24 cellular contexts compared by ENCODE assay signal in genomic region chr1:25120286-25120685, GRCh38.
A peak's percentile ranks its signal among the peaks of the same experiment; 100 is the strongest.
DNase-seq lines count a peak whose midpoint lies in the region; ATAC-seq and TF ChIP-seq lines count a peak whose summit lies in the region.
"Had no signal": no experiment of that assay in that cellular context is flagged by ENCODE, and none has a peak within 500 bp of the region (broad histone marks: within the 10 kb centered on the region; RNA-seq: fewer than 3 reads in every experiment).

No MANE protein-coding gene starts in this region.

- H3K79me1 ChIP-seq in IMR-90 (ENCODE audit: low read depth in 1 of 2, low read length in 2 of 2) = no peaks in the 10 kb centered on the region
- H3K79me1 ChIP-seq in H9 (ENCODE audit: insufficient read depth, low read depth, low read length, poor library complexity, severe bottlenecking) = no peaks in the 10 kb centered on the region

- H2BK20ac ChIP-seq in IMR-90 (ENCODE audit: low read depth, low read length) = no peak overlapping the region
- no peak overlapping the region for H2BK20ac ChIP-seq in H9 (ENCODE audit: low read depth, low read length, poor library complexity, severe bottlenecking)

- no peaks in the 10 kb centered on the region for H3K36me3 ChIP-seq in IMR-90 (ENCODE audit: control insufficient read depth, insufficient read depth, low read length)
- H3K36me3 ChIP-seq: gastrocnemius medialis had no signal

- H3K4me2 ChIP-seq in IMR-90 (ENCODE audit: low read depth, low read length) (no peak overlapping the region), H9 (ENCODE audit: insufficient read depth, insufficient read length, low read length) (no peak overlapping the region)

- no peak for TF ChIP-seq RAD21 in IMR-90 (IDR thresholded peaks at IDR 0.05; ENCODE audit: low read length)

- H2BK5ac ChIP-seq in IMR-90 (ENCODE audit: low read depth, low read length, poor library complexity, severe bottlenecking) = no peak overlapping the region
- no peak overlapping the region for H2BK5ac ChIP-seq in H9 (ENCODE audit: insufficient read length, low read length)

- DNase-seq in activated CD4-positive, alpha-beta memory T cell treated with anti-CD3 and anti-CD28 coated beads for 36 hours = peak; percentile 36
- DNase-seq in activated CD4-positive, alpha-beta memory T cell treated with anti-CD3 and anti-CD28 coated beads, Interleukin-2, amount 10 ng/mL, durations not matched to agents 7 days and 5 days = no peak
- DNase-seq in IMR-90 (no peak), cardiac septum (ENCODE audit: low spot score) (no peak), H9 (no peak), cerebellar nuclear complex (lab: John Stamatoyannopoulos, UW) (no peak)
- peak; percentile 32 for DNase-seq in stimulated activated naive CD8-positive, alpha-beta T cell treated with anti-CD3 and anti-CD28 coated beads, Interleukin-15, Interleukin-2, amounts not matched to agents 100 U/mL and 50 U/mL, for 24 hours
- DNase-seq: ACHN; activated CD4-positive, CD25-positive, alpha-beta regulatory T cell treated with anti-CD3 and anti-CD28 coated beads, Interleukin-2, amount 50 U/mL, for 72 hours; activated CD8-positive, alpha-beta memory T cell treated with anti-CD3 and anti-CD28 coated beads, Interleukin-2, amount 50 U/mL, for 4 hours; activated naive CD4-positive, alpha-beta T cell treated with Interleukin-2 at 50 U/mL for 16 hours; CD4-positive, CD25-positive, alpha-beta regulatory T cell; DMS 273 treated with DMSO at 0.1 percent for 48 hours; effector CD4-positive, alpha-beta T cell; erythroblast; gastrocnemius medialis; GM23248; kidney; MV-4-11; NCI-H1694 treated with DMSO at 0.1 percent for 48 hours; NCI-H774; Right ventricle myocardium superior had no signal

- no peak for TF ChIP-seq POLR2A in IMR-90 (IDR thresholded peaks at IDR 0.05; ENCODE audit: low read depth, low read length)

- no peak overlapping the region for H2BK15ac ChIP-seq in IMR-90 (ENCODE audit: low read depth, low read length)
- no peak overlapping the region for H2BK15ac ChIP-seq in H9 (ENCODE audit: low read depth, low read length)

- H3K9me3 ChIP-seq in IMR-90 (ENCODE audit: control insufficient read depth, insufficient read depth, low read length) = peaks cover 7% of the 10 kb centered on the region
- H3K9me3 ChIP-seq in H9 (ENCODE audit: control insufficient read depth, low read depth, low read length) = no peaks in the 10 kb centered on the region
- H3K9me3 ChIP-seq: gastrocnemius medialis had no signal

- H2BK12ac ChIP-seq in H9 (ENCODE audit: insufficient read length, low read depth, low read length) = no peak overlapping the region

- H2AK9ac ChIP-seq in IMR-90 (replicated peaks; ENCODE audit: low read depth, low read length, poor library complexity) = no peak overlapping the region

- CTCF ChIA-PET in activated CD4-positive, alpha-beta memory T cell treated with anti-CD3 and anti-CD28 coated beads for 36 hours (lab: Charles Lee) = interaction anchor here (0.5 to 1.0 kb wide), 3 partner anchors 12 to 83 kb away, joined by 3 read pairs; no protein-coding TSS in a partner anchor
- CTCF ChIA-PET in activated CD4-positive, alpha-beta memory T cell treated with anti-CD3 and anti-CD28 coated beads, Interleukin-2, amount 10 ng/mL, durations not matched to agents 7 days and 5 days (lab: Charles Lee) = no interaction called here
- CTCF ChIA-PET in IMR-90 (lab: Yijun Ruan, JAX) = no interaction called here

- H2AFZ ChIP-seq in IMR-90 (replicated peaks; ENCODE audit: low read length, poor library complexity) (peak overlapping the region; percentile 41), H9 (ENCODE audit: low read length) (no peak overlapping the region)
- H2AFZ ChIP-seq: GM23248 had no signal

- no peaks in the 10 kb centered on the region for H3K9me3 Mint-ChIP-seq in activated CD4-positive, alpha-beta memory T cell treated with anti-CD3 and anti-CD28 coated beads for 36 hours
- H3K9me3 Mint-ChIP-seq in activated CD4-positive, alpha-beta memory T cell treated with anti-CD3 and anti-CD28 coated beads, Interleukin-2, amount 10 ng/mL, durations not matched to agents 7 days and 5 days = peaks cover 6% of the 10 kb centered on the region
- no peaks in the 10 kb centered on the region for H3K9me3 Mint-ChIP-seq in activated naive CD8-positive, alpha-beta T cell (ENCODE audit: low read depth)
- H3K9me3 Mint-ChIP-seq in H9 = no peaks in the 10 kb centered on the region

- no peaks in the 10 kb centered on the region for H3K79me2 ChIP-seq in H9 (ENCODE audit: insufficient read depth, low read length)

- no peaks in the 10 kb centered on the region for H3K27me3 Mint-ChIP-seq in activated CD4-positive, alpha-beta memory T cell treated with anti-CD3 and anti-CD28 coated beads for 36 hours
- H3K27me3 Mint-ChIP-seq in activated CD4-positive, alpha-beta memory T cell treated with anti-CD3 and anti-CD28 coated beads, Interleukin-2, amount 10 ng/mL, durations not matched to agents 7 days and 5 days = peaks cover 4% of the 10 kb centered on the region
- no peaks in the 10 kb centered on the region for H3K27me3 Mint-ChIP-seq in activated naive CD8-positive, alpha-beta T cell
- peaks cover 2% of the 10 kb centered on the region for H3K27me3 Mint-ChIP-seq in H9 (ENCODE audit: low read depth)

- H3K4me3 Mint-ChIP-seq in activated CD4-positive, alpha-beta memory T cell treated with anti-CD3 and anti-CD28 coated beads for 36 hours = no peak overlapping the region
- no peak overlapping the region for H3K4me3 Mint-ChIP-seq in activated CD4-positive, alpha-beta memory T cell treated with anti-CD3 and anti-CD28 coated beads, Interleukin-2, amount 10 ng/mL, durations not matched to agents 7 days and 5 days
- H3K4me3 Mint-ChIP-seq in activated naive CD8-positive, alpha-beta T cell = peak overlapping the region; percentile 3
- no peak overlapping the region for H3K4me3 Mint-ChIP-seq in H9
- H3K4me3 Mint-ChIP-seq: CD4-positive, CD25-positive, alpha-beta regulatory T cell had no signal

- H3K4ac ChIP-seq in IMR-90 (ENCODE audit: low read depth, low read length) = no peak overlapping the region
- H3K4ac ChIP-seq in H9 (ENCODE audit: low read depth, low read length) = no peak overlapping the region

- peaks cover 34% of the 10 kb centered on the region for H3K27me3 ChIP-seq in IMR-90 (ENCODE audit: control insufficient read depth, insufficient read depth, low read length)
- no peaks in the 10 kb centered on the region for H3K27me3 ChIP-seq in H9 (ENCODE audit: insufficient read depth, low read length)

- intact Hi-C loops in activated CD4-positive, alpha-beta memory T cell treated with anti-CD3 and anti-CD28 coated beads for 36 hours (cut with micrococcal nuclease) = no loop called here
- intact Hi-C loops in IMR-90 (cut with micrococcal nuclease) (no loop called here), cardiac septum (cut with DNase I) (no loop called here)

- H4K20me1 ChIP-seq in IMR-90 (ENCODE audit: insufficient read depth, low read length) = no peaks in the 10 kb centered on the region
- no peaks in the 10 kb centered on the region for H4K20me1 ChIP-seq in H9 (ENCODE audit: control insufficient read depth, insufficient read depth, insufficient read length)

- no peak overlapping the region for H3T11ph ChIP-seq in H9 (ENCODE audit: low read length)

- no peak overlapping the region for H3K23ac ChIP-seq in IMR-90 (ENCODE audit: low read depth, low read length)
- H3K23ac ChIP-seq in H9 (ENCODE audit: insufficient read length, low read depth, low read length) = no peak overlapping the region

- H4K8ac ChIP-seq in IMR-90 (ENCODE audit: low read depth in 2 of 2, low read length in 2 of 2) = no peak overlapping the region
- H4K8ac ChIP-seq in H9 (replicated peaks; ENCODE audit: insufficient read length, low read depth, low read length) = no peak overlapping the region

- H2AK5ac ChIP-seq in IMR-90 (ENCODE audit: low read depth, low read length) (no peak overlapping the region), H9 (ENCODE audit: insufficient read length, low read length) (no peak overlapping the region)

- H3K18ac ChIP-seq in IMR-90 (ENCODE audit: low read depth, low read length) (no peak overlapping the region), H9 (ENCODE audit: insufficient read length, low read depth, low read length) (no peak overlapping the region)

- H3K4me1 Mint-ChIP-seq in activated CD4-positive, alpha-beta memory T cell treated with anti-CD3 and anti-CD28 coated beads for 36 hours (ENCODE audit: low read depth) = peaks cover 32% of the 10 kb centered on the region
- peaks cover 23% of the 10 kb centered on the region for H3K4me1 Mint-ChIP-seq in activated CD4-positive, alpha-beta memory T cell treated with anti-CD3 and anti-CD28 coated beads, Interleukin-2, amount 10 ng/mL, durations not matched to agents 7 days and 5 days
- H3K4me1 Mint-ChIP-seq in activated naive CD8-positive, alpha-beta T cell (ENCODE audit: low read depth) = peaks cover 36% of the 10 kb centered on the region
- no peaks in the 10 kb centered on the region for H3K4me1 Mint-ChIP-seq in H9

- BruUV-seq in IMR-90 (replicated peaks; lab: Mats Ljungman, UMichigan) = no TSS peak

- POLR2A ChIA-PET in activated CD4-positive, alpha-beta memory T cell treated with anti-CD3 and anti-CD28 coated beads for 36 hours (lab: Charles Lee) = no interaction called here
- POLR2A ChIA-PET in activated CD4-positive, alpha-beta memory T cell treated with anti-CD3 and anti-CD28 coated beads, Interleukin-2, amount 10 ng/mL, durations not matched to agents 7 days and 5 days (lab: Charles Lee) = interaction anchor here (1.0 kb wide), 1 partner anchor 9 kb away, joined by 3 read pairs; no protein-coding TSS in a partner anchor
- POLR2A ChIA-PET in IMR-90 (lab: Charles Lee; ENCODE audit: unreplicated experiment) = no interaction called here

- H3K4me1 ChIP-seq in IMR-90 (ENCODE audit: control insufficient read depth, insufficient read depth, low read length) (no peaks in the 10 kb centered on the region), H9 (ENCODE audit: insufficient read depth, low read length) (no peaks in the 10 kb centered on the region)
- H3K4me1 ChIP-seq: gastrocnemius medialis had no signal

- no CpG with 5 or more reads among the region's 8 CpGs for WGBS in IMR-90 (ENCODE audit: extremely low coverage in 2 of 2, insufficient read length in 1 of 2), 2 experiments
- WGBS in H9 (ENCODE audit: extremely low coverage, insufficient read length, low lambda C conversion rate) = no CpG with 5 or more reads among the region's 8 CpGs

- no peak overlapping the region for H3K4me3 ChIP-seq in IMR-90 (ENCODE audit: insufficient read depth, low read depth, low read length)
- H3K4me3 ChIP-seq: gastrocnemius medialis, GM23248, K562 had no signal

- in situ Hi-C loops in IMR-90 (cut with MboI; ENCODE audit: low sequenced_read_pairs) = no loop called here

- H3K56ac ChIP-seq in IMR-90 (ENCODE audit: extremely low read depth, insufficient read depth, low read length) = no peak overlapping the region
- no peak overlapping the region for H3K56ac ChIP-seq in H9 (ENCODE audit: insufficient read length, low read depth, low read length)

- H4K5ac ChIP-seq in IMR-90 (ENCODE audit: low read depth, low read length) (no peak overlapping the region), H9 (ENCODE audit: insufficient read length, low read depth, low read length) (no peak overlapping the region)

- H3K9ac ChIP-seq in IMR-90 (ENCODE audit: low read depth, low read length) = no peak overlapping the region
- no peak overlapping the region for H3K9ac ChIP-seq in H9 (ENCODE audit: extremely low read depth, insufficient read length, low read length)
- H3K9ac ChIP-seq: GM23248 had no signal

- H3K23me2 ChIP-seq in H9 (ENCODE audit: insufficient read length, low read depth, low read length, poor library complexity, severe bottlenecking) = no peaks in the 10 kb centered on the region

- TF ChIP-seq CTCF in IMR-90 (conservative IDR thresholded peaks at IDR 0.05; ENCODE audit: low read depth, low read length) (no peak), H9 (conservative IDR thresholded peaks at IDR 0.05) (no peak)

- no peak overlapping the region for H3K27ac ChIP-seq in IMR-90 (ENCODE audit: insufficient read depth, low read length)
- H3K27ac ChIP-seq in H9 (ENCODE audit: insufficient read length, low read depth, low read length) = no peak overlapping the region
- H3K27ac ChIP-seq: gastrocnemius medialis, GM23248 had no signal

- H4K91ac ChIP-seq in IMR-90 (ENCODE audit: insufficient read depth, low read depth, low read length) (no peak overlapping the region), H9 (ENCODE audit: insufficient read length, low read depth, low read length) (no peak overlapping the region)

- H3K9me1 ChIP-seq in IMR-90 (ENCODE audit: insufficient read depth, low read length) = no peaks in the 10 kb centered on the region

- H3K36me3 Mint-ChIP-seq in activated CD4-positive, alpha-beta memory T cell treated with anti-CD3 and anti-CD28 coated beads for 36 hours = no peaks in the 10 kb centered on the region
- no peaks in the 10 kb centered on the region for H3K36me3 Mint-ChIP-seq in activated CD4-positive, alpha-beta memory T cell treated with anti-CD3 and anti-CD28 coated beads, Interleukin-2, amount 10 ng/mL, durations not matched to agents 7 days and 5 days (ENCODE audit: low read depth)
- no peaks in the 10 kb centered on the region for H3K36me3 Mint-ChIP-seq in activated naive CD8-positive, alpha-beta T cell
- H3K36me3 Mint-ChIP-seq in H9 (ENCODE audit: insufficient read depth in 1 of 3, low read depth in 3 of 3) = no peaks in the 10 kb centered on the region
- H3K36me3 Mint-ChIP-seq: CD4-positive, CD25-positive, alpha-beta regulatory T cell had no signal

- H3K14ac ChIP-seq in IMR-90 (replicated peaks; ENCODE audit: low read depth, low read length) (no peak overlapping the region), H9 (ENCODE audit: insufficient read depth, low read length) (no peak overlapping the region)

- dilution Hi-C loops in IMR-90 (cut with HindIII; ENCODE audit: low sequenced_read_pairs, unreplicated experiment) = no loop called here

- H3K27ac Mint-ChIP-seq in activated CD4-positive, alpha-beta memory T cell treated with anti-CD3 and anti-CD28 coated beads for 36 hours = no peak overlapping the region
- H3K27ac Mint-ChIP-seq in activated CD4-positive, alpha-beta memory T cell treated with anti-CD3 and anti-CD28 coated beads, Interleukin-2, amount 10 ng/mL, durations not matched to agents 7 days and 5 days = no peak overlapping the region
- H3K27ac Mint-ChIP-seq in activated naive CD8-positive, alpha-beta T cell = no peak overlapping the region
- H3K27ac Mint-ChIP-seq in H9 = peak overlapping the region in 1 of 3 experiments; percentile 40; a peak in 1 of 7 replicates
- H3K27ac Mint-ChIP-seq: CD4-positive, CD25-positive, alpha-beta regulatory T cell had no signal

- no peak for ATAC-seq in IMR-90 (ENCODE audit: low read depth)
- ATAC-seq in stimulated activated naive CD8-positive, alpha-beta T cell treated with anti-CD3 and anti-CD28 coated beads, Interleukin-15, Interleukin-2, amounts not matched to agents 100 U/mL and 50 U/mL, for 24 hours = no peak
- ATAC-seq: gastrocnemius medialis, K562 had no signal

- H2BK120ac ChIP-seq in IMR-90 (ENCODE audit: low read depth, low read length) (no peak overlapping the region), H9 (ENCODE audit: low read depth, low read length, poor library complexity, severe bottlenecking) (no peak overlapping the region)

Comparison
In these comparisons a context has a peak if more than half of its experiments do, and no peak if none do; other contexts are left out.
1. DNase-seq: peak in activated CD4-positive, alpha-beta memory T cell treated with anti-CD3 and anti-CD28 coated beads for 36 hours (single experiment) and stimulated activated naive CD8-positive, alpha-beta T cell treated with anti-CD3 and anti-CD28 coated beads, Interleukin-15, Interleukin-2, amounts not matched to agents 100 U/mL and 50 U/mL, for 24 hours (single experiment); none in activated CD4-positive, alpha-beta memory T cell treated with anti-CD3 and anti-CD28 coated beads, Interleukin-2, amount 10 ng/mL, durations not matched to agents 7 days and 5 days (single experiment), IMR-90 (single experiment), cardiac septum (single experiment), H9 (single experiment) and cerebellar nuclear complex (0 of 2).